Comparison of ENCODE assay signal across 1 cellular context in genomic region chr2:106849253-106849652, GRCh38.
TF ChIP-seq lines count a peak whose summit lies in the region.

No MANE protein-coding gene starts in this region.

TF ChIP-seq in GM12878, 131 proteins besides CTCF, POLR2A, EP300 and RAD21 (continued from another document):
- TF ChIP-seq, protein P1, sequence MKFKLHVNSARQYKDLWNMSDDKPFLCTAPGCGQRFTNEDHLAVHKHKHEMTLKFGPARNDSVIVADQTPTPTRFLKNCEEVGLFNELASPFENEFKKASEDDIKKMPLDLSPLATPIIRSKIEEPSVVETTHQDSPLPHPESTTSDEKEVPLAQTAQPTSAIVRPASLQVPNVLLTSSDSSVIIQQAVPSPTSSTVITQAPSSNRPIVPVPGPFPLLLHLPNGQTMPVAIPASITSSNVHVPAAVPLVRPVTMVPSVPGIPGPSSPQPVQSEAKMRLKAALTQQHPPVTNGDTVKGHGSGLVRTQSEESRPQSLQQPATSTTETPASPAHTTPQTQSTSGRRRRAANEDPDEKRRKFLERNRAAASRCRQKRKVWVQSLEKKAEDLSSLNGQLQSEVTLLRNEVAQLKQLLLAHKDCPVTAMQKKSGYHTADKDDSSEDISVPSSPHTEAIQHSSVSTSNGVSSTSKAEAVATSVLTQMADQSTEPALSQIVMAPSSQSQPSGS (IDR thresholded peaks at IDR 0.05; ENCODE audit: low read length) = no peak
- TF ChIP-seq STAT3 (IDR thresholded peaks at IDR 0.05; ENCODE audit: low read depth, low read length) = no peak
- no peak for TF ChIP-seq MEF2A (IDR thresholded peaks at IDR 0.05; ENCODE audit: insufficient read depth, low read depth, low read length)
TF ChIP-seq in GM12878: peak in this region for 1.
